ENCODE assay signal across 8 cellular contexts in genomic region chr20:53949319-53949839, GRCh38.
DNase-seq lines count a peak whose midpoint lies in the region; ATAC-seq, FAIRE-seq and TF ChIP-seq lines count a peak whose summit lies in the region.

No MANE protein-coding gene starts in this region.

- intact Hi-C loops in ovary (cut with DNase I), result loop anchor here in 1 of 4 donors (10.0 kb wide), 1 partner anchor 375 kb away; no protein-coding TSS in a partner anchor

- no peaks in the 10 kb centered on the region for H3K79me2 ChIP-seq in osteoblast (ENCODE audit: insufficient read depth, low read length)

- no peak for TF ChIP-seq POLR2A in ovary (IDR thresholded peaks at IDR 0.05)

- H2AFZ ChIP-seq in osteoblast (ENCODE audit: low read length), result peak overlapping the region; percentile 83

- H3K4me2 ChIP-seq in osteoblast (ENCODE audit: insufficient read depth, low read length), result peak overlapping the region; percentile 45

- no peaks in the 10 kb centered on the region for H4K20me1 ChIP-seq in osteoblast (ENCODE audit: insufficient read depth, low read length)

- H3K9me3 ChIP-seq in osteoblast (ENCODE audit: low read depth, low read length) (no peaks in the 10 kb centered on the region), ovary (no peaks in the 10 kb centered on the region)

- WGBS in ovary, 3 donors, result 64 to 76% (median 71%) methylated on average over 10 of the region's 10 CpGs

- peak overlapping the region; percentile 4 for H3K27ac ChIP-seq in cingulate gyrus (ENCODE audit: low read depth, low read length)
- H3K27ac ChIP-seq in osteoblast (ENCODE audit: low read depth, low read length), result peak overlapping the region; percentile 92
- H3K27ac ChIP-seq in ovary, result no peak overlapping the region

- peak; percentile 92 for ATAC-seq in GM21381 (IDR thresholded peaks at IDR 0.05; ENCODE audit: unreplicated experiment)
- ATAC-seq in activated CD4-positive, CD25-positive, alpha-beta regulatory T cell treated with anti-CD3 and anti-CD28 coated beads, Interleukin-2, amount 50 U/mL, for 24 hours, result peak; percentile 92 to 96

- TF ChIP-seq CTCF in osteoblast (IDR thresholded peaks at IDR 0.05; ENCODE audit: extremely low read depth, low read depth, low read length), result no peak
- TF ChIP-seq CTCF in ovary (IDR thresholded peaks at IDR 0.05), result no peak

- peaks cover 19% of the 10 kb centered on the region for H3K4me1 ChIP-seq in osteoblast (ENCODE audit: insufficient read depth, low read length)
- H3K4me1 ChIP-seq in ovary (ENCODE audit: insufficient read depth), result no peaks in the 10 kb centered on the region

- H3K4me3 ChIP-seq in osteoblast (ENCODE audit: insufficient read depth, low read length) (peak overlapping the region; percentile 20), ovary (no peak overlapping the region)

- H3K27me3 ChIP-seq in osteoblast (ENCODE audit: insufficient read depth, low read length) (no peaks in the 10 kb centered on the region), ovary (no peaks in the 10 kb centered on the region)

- no peaks in the 10 kb centered on the region for H3K36me3 ChIP-seq in osteoblast (ENCODE audit: insufficient read depth, low read length)
- no peaks in the 10 kb centered on the region for H3K36me3 ChIP-seq in ovary

- peak; percentile 13 for FAIRE-seq in urothelium cell line (lab: Jason Lieb, UNC)

- peak; percentile 54 to 57 for DNase-seq in AML-193 (lab: John Stamatoyannopoulos, UW)
- peak; percentile 94 for DNase-seq in HT1080 (ENCODE audit: low read depth)
- DNase-seq in osteoblast (ENCODE audit: insufficient read length, low spot score, missing footprints), result peak; percentile 94
- DNase-seq in urothelium cell line (ENCODE audit: low spot score), result peak; percentile 92
- DNase-seq in ovary, result no peak

- TF ChIP-seq EP300 in ovary (IDR thresholded peaks at IDR 0.05), result no peak

Comparison
In these comparisons a context has a peak if more than half of its experiments do, and no peak if none do; other contexts are left out.
1. DNase-seq: peak in AML-193 (2 of 2), HT1080 (single experiment), osteoblast (single experiment) and urothelium cell line (single experiment); none in ovary (0 of 5).
2. H3K27ac ChIP-seq: peak in cingulate gyrus (single experiment) and osteoblast (single experiment); none in ovary (0 of 2).